8 cellular contexts compared by ENCODE assay signal in the genomic region with DNA sequence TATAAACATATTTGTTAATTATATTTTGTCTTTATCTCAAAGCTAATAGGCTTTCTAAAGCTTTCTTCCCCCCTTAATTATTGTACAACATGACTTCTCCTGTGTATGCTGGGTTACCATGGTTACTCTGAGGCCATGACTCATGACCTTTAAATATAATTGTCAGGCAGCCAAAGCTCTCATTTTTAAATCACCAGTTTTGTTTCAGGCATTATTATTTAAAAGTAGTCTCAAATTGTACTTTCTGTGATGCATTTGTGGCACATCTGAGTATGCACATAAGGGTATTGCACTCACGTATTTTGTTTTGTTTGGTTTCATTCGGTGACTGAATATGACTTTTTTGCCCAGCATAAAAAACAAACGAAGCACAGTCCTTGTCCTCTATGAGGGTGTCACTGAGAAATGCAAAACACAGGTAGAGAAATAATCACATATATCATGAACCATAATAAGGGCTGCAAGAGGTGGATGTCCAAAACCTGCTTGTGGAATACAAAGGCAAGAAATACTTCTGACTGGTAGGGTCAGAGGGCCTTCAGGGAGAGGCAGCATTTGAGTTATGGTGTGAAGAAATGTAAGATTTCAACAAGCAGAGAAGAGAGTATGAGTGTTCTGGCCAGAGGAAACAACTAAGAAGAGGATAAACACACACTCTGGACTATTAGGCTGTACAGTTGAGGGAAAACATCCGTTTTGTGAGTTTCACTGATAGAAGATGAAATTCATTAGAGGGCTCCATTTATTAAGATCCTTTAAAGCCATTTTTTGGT. TPM values are rescaled to one million over a fixed set of nuclear protein-coding genes. Genes with fewer than 3 reads are reported as not detected.
DNase-seq lines count a peak whose midpoint lies in the region; ATAC-seq and TF ChIP-seq lines count a peak whose summit lies in the region.

No MANE protein-coding gene starts in this region.

- peak; percentile 20 for ATAC-seq in activated naive CD8-positive, alpha-beta T cell treated with anti-CD3 and anti-CD28 coated beads, Interleukin-2, amount 50 U/mL, for 24 hours
- ATAC-seq in RWPE2 (ENCODE audit: low read depth), result peak; percentile 67; the same call in 2 of the 3 replicates

- peaks cover 4% of the 10 kb centered on the region for H3K27me3 Mint-ChIP-seq in activated naive CD8-positive, alpha-beta T cell treated with anti-CD3 and anti-CD28 coated beads, Interleukin-2, amount 50 U/mL, for 24 hours
- H3K27me3 Mint-ChIP-seq in activated naive CD8-positive, alpha-beta T cell treated with anti-CD3 and anti-CD28 coated beads for 36 hours, result peaks cover 12% of the 10 kb centered on the region

- H3K27ac ChIP-seq in RWPE2 (ENCODE audit: poor library complexity, severe bottlenecking) (no peak overlapping the region), vagina (peak overlapping the region; percentile 8)

- no peak for TF ChIP-seq CTCF in RWPE2 (IDR thresholded peaks at IDR 0.05; ENCODE audit: poor library complexity, severe bottlenecking)
- TF ChIP-seq CTCF in vagina (IDR thresholded peaks at IDR 0.05), result no peak

- no peak for DNase-seq in activated naive CD8-positive, alpha-beta T cell treated with anti-CD3 and anti-CD28 coated beads, Interleukin-2, amount 50 U/mL, for 24 hours
- DNase-seq in activated naive CD8-positive, alpha-beta T cell treated with anti-CD3 and anti-CD28 coated beads for 36 hours, result no peak
- DNase-seq in RWPE2 (ENCODE audit: low spot score) (no peak), glomerular visceral epithelial cell (ENCODE audit: extremely low spot score) (peak; percentile 72), vagina (ENCODE audit: extremely low spot score in 2 of 2) (no peak), NCI-H345 (lab: John Stamatoyannopoulos, UW) (no peak), iPS-NIHi7 (ENCODE audit: extremely low spot score) (no peak)
- no peak for DNase-seq in activated CD8-positive, alpha-beta memory T cell treated with anti-CD3 and anti-CD28 coated beads, Interleukin-2, amount 50 U/mL, for 4 hours

- H3K27ac Mint-ChIP-seq in activated naive CD8-positive, alpha-beta T cell treated with anti-CD3 and anti-CD28 coated beads, Interleukin-2, amount 50 U/mL, for 24 hours, result no peak overlapping the region
- H3K27ac Mint-ChIP-seq in activated naive CD8-positive, alpha-beta T cell treated with anti-CD3 and anti-CD28 coated beads for 36 hours, result no peak overlapping the region

- H3K36me3 Mint-ChIP-seq in activated naive CD8-positive, alpha-beta T cell treated with anti-CD3 and anti-CD28 coated beads, Interleukin-2, amount 50 U/mL, for 24 hours (ENCODE audit: low read depth), result no peaks in the 10 kb centered on the region
- H3K36me3 Mint-ChIP-seq in activated naive CD8-positive, alpha-beta T cell treated with anti-CD3 and anti-CD28 coated beads for 36 hours, result no peaks in the 10 kb centered on the region

- no peaks in the 10 kb centered on the region for H3K36me3 ChIP-seq in RWPE2 (ENCODE audit: low read depth)
- no peaks in the 10 kb centered on the region for H3K36me3 ChIP-seq in vagina

- H3K9me3 ChIP-seq in RWPE2 (ENCODE audit: severe bottlenecking), result no peaks in the 10 kb centered on the region
- H3K9me3 ChIP-seq in vagina, result no peaks in the 10 kb centered on the region

- H3K27me3 ChIP-seq in RWPE2 (ENCODE audit: insufficient read depth, poor library complexity, severe bottlenecking) (no peaks in the 10 kb centered on the region), vagina (no peaks in the 10 kb centered on the region)

- H3K4me3 Mint-ChIP-seq in activated naive CD8-positive, alpha-beta T cell treated with anti-CD3 and anti-CD28 coated beads, Interleukin-2, amount 50 U/mL, for 24 hours, result no peak overlapping the region
- H3K4me3 Mint-ChIP-seq in activated naive CD8-positive, alpha-beta T cell treated with anti-CD3 and anti-CD28 coated beads for 36 hours, result no peak overlapping the region

- intact Hi-C loops in vagina (cut with DNase I), result no loop called here

- H3K4me3 ChIP-seq in RWPE2 (ENCODE audit: severe bottlenecking) (no peak overlapping the region), vagina (no peak overlapping the region)

- TF ChIP-seq POLR2A in vagina (IDR thresholded peaks at IDR 0.05), result no peak

- H3K4me1 Mint-ChIP-seq in activated naive CD8-positive, alpha-beta T cell treated with anti-CD3 and anti-CD28 coated beads, Interleukin-2, amount 50 U/mL, for 24 hours, result no peaks in the 10 kb centered on the region
- H3K4me1 Mint-ChIP-seq in activated naive CD8-positive, alpha-beta T cell treated with anti-CD3 and anti-CD28 coated beads for 36 hours, result no peaks in the 10 kb centered on the region

- H3K4me1 ChIP-seq in RWPE2 (ENCODE audit: insufficient read depth, poor library complexity, severe bottlenecking) (peaks cover 3% of the 10 kb centered on the region), vagina (peaks cover 13% of the 10 kb centered on the region)

- H3K9me3 Mint-ChIP-seq in activated naive CD8-positive, alpha-beta T cell treated with anti-CD3 and anti-CD28 coated beads, Interleukin-2, amount 50 U/mL, for 24 hours, result no peaks in the 10 kb centered on the region
- no peaks in the 10 kb centered on the region for H3K9me3 Mint-ChIP-seq in activated naive CD8-positive, alpha-beta T cell treated with anti-CD3 and anti-CD28 coated beads for 36 hours

RNA-seq across cellular contexts. Expression of a gene that starts 2.1 kb away (rescaled TPM):
- total RNA-seq in activated naive CD8-positive, alpha-beta T cell treated with anti-CD3 and anti-CD28 coated beads for 36 hours, result not detected
- not detected for total RNA-seq in vagina

RNA-seq across cellular contexts. Expression of a gene that starts 56.4 kb away (rescaled TPM):
- not detected for total RNA-seq in activated naive CD8-positive, alpha-beta T cell treated with anti-CD3 and anti-CD28 coated beads for 36 hours
- not detected for total RNA-seq in vagina
